ENCODE assay signal across 20 cellular contexts in the genomic region with DNA sequence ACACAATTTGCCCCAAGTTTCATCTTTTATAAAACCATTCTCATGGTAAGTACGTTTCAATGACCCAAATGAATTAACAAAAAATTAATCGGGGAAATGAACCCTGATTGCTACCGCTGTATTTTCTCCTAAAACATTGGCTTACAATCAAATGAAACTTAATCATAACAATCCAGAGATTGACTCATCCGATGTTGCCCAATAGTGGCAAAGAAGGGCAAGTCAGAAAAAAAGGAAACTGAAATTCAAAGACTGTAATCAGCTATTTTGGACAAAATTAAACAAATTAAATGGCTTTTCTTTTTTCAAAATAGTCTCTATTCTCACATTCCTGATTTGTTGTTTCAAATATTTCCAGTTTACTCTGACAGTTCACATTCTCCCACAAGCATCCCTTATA. TPM values are rescaled to one million over a fixed set of nuclear protein-coding genes. Genes with fewer than 3 reads are reported as not detected.
DNase-seq lines count a peak whose midpoint lies in the region; ATAC-seq, FAIRE-seq and TF ChIP-seq lines count a peak whose summit lies in the region.
"Had no signal": no experiment of that assay in that cellular context is flagged by ENCODE, and none has a peak within 500 bp of the region (broad histone marks: within the 10 kb centered on the region; RNA-seq: fewer than 3 reads in every experiment).

No MANE protein-coding gene starts in this region.

- H3K27me3 Mint-ChIP-seq in CD14-positive monocyte (ENCODE audit: low read depth in 3 of 3) (peaks cover 2 to 6% (median 2%) of the 10 kb centered on the region in 3 donors), endodermal cell (ENCODE audit: insufficient read depth) (no peaks in the 10 kb centered on the region)

- H3K4me1 Mint-ChIP-seq in CD14-positive monocyte (peaks cover 57% of the 10 kb centered on the region), endodermal cell (no peaks in the 10 kb centered on the region)

- H3K9me3 ChIP-seq in endodermal cell (ENCODE audit: control insufficient read depth, low read length) = peaks cover 8% of the 10 kb centered on the region

- intact Hi-C loops in CD14-positive monocyte (cut with micrococcal nuclease) = no loop called here

- peak overlapping the region; percentile 82 to 95 (median 89) for H3K27ac Mint-ChIP-seq in CD14-positive monocyte
- H3K27ac Mint-ChIP-seq in endodermal cell = no peak overlapping the region
- H3K27ac Mint-ChIP-seq: activated naive CD4-positive, alpha-beta T cell treated with anti-CD3 and anti-CD28 coated beads, Interleukin-2, amount 50 U/mL, for 72 hours had no signal

- H3K9me3 Mint-ChIP-seq in CD14-positive monocyte (peaks cover 0 to 4% (median 0%) of the 10 kb centered on the region in 7 donors), endodermal cell (no peaks in the 10 kb centered on the region)

- DNase-seq in CD14-positive monocyte (ENCODE audit: low spot score) = peak; percentile 72
- DNase-seq in NOMO-1 (lab: John Stamatoyannopoulos, UW; ENCODE audit: unreplicated experiment in 2 of 2) = peak; percentile 74 to 87
- peak; percentile 47 for DNase-seq in astrocyte of the spinal cord (ENCODE audit: low read depth, low spot score)
- peak; percentile 80 for DNase-seq in iris pigment epithelial cell (ENCODE audit: low read depth)
- no peak for DNase-seq in urothelium cell line (ENCODE audit: low spot score)
- no peak for DNase-seq in endodermal cell
- DNase-seq: GDM1; H7; NCI-H1417 treated with DMSO at 0.1 percent for 48 hours; NCI-H510A; right cardiac atrium; stimulated activated naive CD8-positive, alpha-beta T cell treated with anti-CD3 and anti-CD28 coated beads, Interleukin-15, Interleukin-2, amounts not matched to agents 100 U/mL and 50 U/mL, for 24 hours had no signal

- TF ChIP-seq CTCF in CD14-positive monocyte (IDR thresholded peaks at IDR 0.05) (no peak), astrocyte of the spinal cord (IDR thresholded peaks at IDR 0.05; ENCODE audit: low read depth, low read length) (no peak), endodermal cell (conservative IDR thresholded peaks at IDR 0.05) (no peak)

- 92 to 100% methylated on average over 2 to 4 of the region's 4 CpGs for WGBS in endodermal cell (ENCODE audit: insufficient coverage in 1 of 2, insufficient read length in 1 of 2), 2 experiments

- ATAC-seq in HG03442 (IDR thresholded peaks at IDR 0.05; ENCODE audit: unreplicated experiment) (no peak), HG03520 (IDR thresholded peaks at IDR 0.05; ENCODE audit: unreplicated experiment) (no peak)
- ATAC-seq: activated naive CD4-positive, alpha-beta T cell treated with anti-CD3 and anti-CD28 coated beads, Interleukin-2, amount 50 U/mL, for 72 hours; right cardiac atrium; stimulated activated naive CD8-positive, alpha-beta T cell treated with anti-CD3 and anti-CD28 coated beads, Interleukin-15, Interleukin-2, amounts not matched to agents 100 U/mL and 50 U/mL, for 24 hours had no signal

- H3K36me3 Mint-ChIP-seq in CD14-positive monocyte = peaks cover 1 to 2% of the 10 kb centered on the region in 2 donors
- no peaks in the 10 kb centered on the region for H3K36me3 Mint-ChIP-seq in endodermal cell (ENCODE audit: low read depth)
- H3K36me3 Mint-ChIP-seq: activated naive CD4-positive, alpha-beta T cell treated with anti-CD3 and anti-CD28 coated beads, Interleukin-2, amount 50 U/mL, for 72 hours had no signal

- H3K27me3 ChIP-seq in endodermal cell (ENCODE audit: control insufficient read depth, insufficient read depth, low read length, poor library complexity, severe bottlenecking) = no peaks in the 10 kb centered on the region

- no peak overlapping the region for H3K4me3 ChIP-seq in astrocyte of the spinal cord (ENCODE audit: low read depth, low read length)
- no peak overlapping the region for H3K4me3 ChIP-seq in endodermal cell (ENCODE audit: low read length)
- H3K4me3 ChIP-seq: coronary artery had no signal

- no peak for FAIRE-seq in urothelium cell line (lab: Jason Lieb, UNC)
- FAIRE-seq: RCC 7860 had no signal

- H3K27ac ChIP-seq in endodermal cell (ENCODE audit: low read depth, low read length) = no peak overlapping the region
- H3K27ac ChIP-seq: coronary artery had no signal

- H3K4me3 Mint-ChIP-seq in CD14-positive monocyte (peak overlapping the region in 1 of 2 donors; percentile 80), endodermal cell (no peak overlapping the region)

- in situ Hi-C loops in astrocyte of the spinal cord (cut with HindIII; ENCODE audit: low sequenced_read_pairs) = no loop called here

- H3K4me1 ChIP-seq in endodermal cell (ENCODE audit: control insufficient read depth, insufficient read depth, low read length) = no peaks in the 10 kb centered on the region

- no peaks in the 10 kb centered on the region for H3K36me3 ChIP-seq in endodermal cell (ENCODE audit: control insufficient read depth, insufficient read depth, low read length)

- no peak overlapping the region for H3K9ac ChIP-seq in endodermal cell (ENCODE audit: extremely low read depth, low read length, poor library complexity, severe bottlenecking)

RNA-seq across cellular contexts. Expression of gene ACOD1, which starts 3.9 kb away (rescaled TPM):
- not detected for polyA plus RNA-seq in CD14-positive monocyte
- not detected for total RNA-seq in endodermal cell
- not detected for polyA plus RNA-seq in endodermal cell (2013, experiment 1 of 2)
- polyA plus RNA-seq in endodermal cell (2013, experiment 2 of 2) = not detected
- total RNA-seq: activated CD8-positive, alpha-beta memory T cell treated with anti-CD3 and anti-CD28 coated beads for 36 hours; activated naive CD4-positive, alpha-beta T cell treated with anti-CD3 and anti-CD28 coated beads, Interleukin-2, amount 50 U/mL, for 72 hours; H7; kidney epithelial cell; right cardiac atrium had no signal
- polyA plus RNA-seq: BJ, right cardiac atrium had no signal

RNA-seq across cellular contexts. Expression of gene CLN5, which starts 47.4 kb away (rescaled TPM):
- polyA plus RNA-seq in CD14-positive monocyte = 10 to 100 TPM; 21.5 to 22.1 TPM
- 10 to 100 TPM; 13.6 to 13.9 TPM for total RNA-seq in endodermal cell
- 12.8 TPM for polyA plus RNA-seq in endodermal cell (2013, experiment 1 of 2)
- 12.2 TPM for polyA plus RNA-seq in endodermal cell (2013, experiment 2 of 2)

RNA-seq across cellular contexts. Expression of gene KCTD12, which starts 58.3 kb away (rescaled TPM):
- polyA plus RNA-seq in CD14-positive monocyte = 10 to 100 TPM; 30.9 to 31.2 TPM
- total RNA-seq in endodermal cell = 1 to 10 TPM; 1.3 to 2.6 TPM
- 13.8 TPM for polyA plus RNA-seq in endodermal cell (2013, experiment 1 of 2)
- 11.3 TPM for polyA plus RNA-seq in endodermal cell (2013, experiment 2 of 2)

Comparison
In these comparisons a context has a peak if more than half of its experiments do, and no peak if none do; other contexts are left out.
1. DNase-seq: peak in CD14-positive monocyte (single experiment), NOMO-1 (2 of 2), astrocyte of the spinal cord (single experiment) and iris pigment epithelial cell (single experiment); none in urothelium cell line (single experiment) and endodermal cell (single experiment).